20 cellular contexts compared by ENCODE assay signal in genomic region chrX:96102997-96103396, GRCh38.
"Had no signal": no experiment of that assay in that cellular context is flagged by ENCODE, and none has a peak within 500 bp of the region (broad histone marks: within the 10 kb centered on the region; RNA-seq: fewer than 3 reads in every experiment).

No MANE protein-coding gene starts in this region.

- H3K36me3 Mint-ChIP-seq: activated naive CD8-positive, alpha-beta T cell treated with anti-CD3 and anti-CD28 coated beads for 36 hours; mesothelial cell of epicardium; neural progenitor cell; type B pancreatic cell had no signal

- H3K4me1 ChIP-seq: body of pancreas, foreskin keratinocyte, neural progenitor cell, parathyroid adenoma had no signal

- H3K27me3 Mint-ChIP-seq: activated naive CD8-positive, alpha-beta T cell treated with anti-CD3 and anti-CD28 coated beads for 36 hours; central memory CD8-positive, alpha-beta T cell; type B pancreatic cell had no signal

- H3K9me3 Mint-ChIP-seq: activated naive CD8-positive, alpha-beta T cell treated with anti-CD3 and anti-CD28 coated beads for 36 hours; central memory CD8-positive, alpha-beta T cell; mesothelial cell of epicardium; neural progenitor cell; type B pancreatic cell had no signal

- H3K9me3 ChIP-seq: body of pancreas had no signal

- H3K4me3 Mint-ChIP-seq: activated naive CD8-positive, alpha-beta T cell treated with anti-CD3 and anti-CD28 coated beads for 36 hours; activated T-helper 1 cell treated with anti-CD3 and anti-CD28 coated beads, Interleukin-12 subunit alpha, Interleukin-12 subunit beta, Interleukin-2, Interleukin-4 antibody, amounts not matched to agents 30 ng/mL and 10 ng/mL and 1 ng/mL, durations not matched to agents 14 hours and 24 hours and 36 hours; central memory CD8-positive, alpha-beta T cell; mesothelial cell of epicardium; neural progenitor cell; type B pancreatic cell had no signal

- H3K4me1 Mint-ChIP-seq: activated naive CD8-positive, alpha-beta T cell treated with anti-CD3 and anti-CD28 coated beads for 36 hours; central memory CD8-positive, alpha-beta T cell; mesothelial cell of epicardium; neural progenitor cell had no signal

- ATAC-seq: activated CD4-positive, CD25-positive, alpha-beta regulatory T cell treated with anti-CD3 and anti-CD28 coated beads, Interleukin-2, amount 50 U/mL, for 24 hours; body of pancreas; foreskin keratinocyte had no signal

- H3K27ac ChIP-seq: body of pancreas, foreskin keratinocyte, neural progenitor cell, parathyroid adenoma had no signal

- H3K36me3 ChIP-seq: neural progenitor cell had no signal

- H3K27me3 ChIP-seq: body of pancreas, foreskin keratinocyte, neural progenitor cell had no signal

- H3K27ac Mint-ChIP-seq: activated naive CD8-positive, alpha-beta T cell treated with anti-CD3 and anti-CD28 coated beads for 36 hours; activated T-helper 1 cell treated with anti-CD3 and anti-CD28 coated beads, Interleukin-12 subunit alpha, Interleukin-12 subunit beta, Interleukin-2, Interleukin-4 antibody, amounts not matched to agents 30 ng/mL and 10 ng/mL and 1 ng/mL, durations not matched to agents 14 hours and 24 hours and 36 hours; mesothelial cell of epicardium; neural progenitor cell; type B pancreatic cell had no signal

- H3K4me3 ChIP-seq: body of pancreas, lung, neural progenitor cell had no signal

- DNase-seq: activated CD4-positive, alpha-beta T cell treated with anti-CD3 and anti-CD28 coated beads, Interleukin-2, amount 50 U/mL, for 1 hour; activated CD8-positive, alpha-beta memory T cell treated with anti-CD3 and anti-CD28 coated beads for 24 hours; activated naive CD8-positive, alpha-beta T cell treated with anti-CD3 and anti-CD28 coated beads for 36 hours; cortex of kidney; effector memory CD4-positive, alpha-beta T cell; foreskin keratinocyte; glutamatergic neuron; stimulated activated CD4-positive, alpha-beta T cell treated with anti-CD3 and anti-CD28 coated beads, Interleukin-4, amount 100 ng/mL, for 24 hours; stimulated activated naive CD4-positive, alpha-beta T cell; T-helper 1 cell; T1000 had no signal
